Comparison of ENCODE assay signal across 1 cellular context in genomic region chr15:89322822-89323221, GRCh38.
TF ChIP-seq lines count a peak whose summit lies in the region.

No MANE protein-coding gene starts in this region.

TF ChIP-seq in GM23338, 12 proteins besides CTCF, POLR2A, EP300 and RAD21 (continued from another document):
- no peak for TF ChIP-seq ZNF462 (CRISPR knock-in tag; IDR thresholded peaks at IDR 0.05)
- TF ChIP-seq CREB1 (CRISPR knock-in tag; IDR thresholded peaks at IDR 0.05; ENCODE audit: low read depth) = no peak
- TF ChIP-seq REST (IDR thresholded peaks at IDR 0.05; ENCODE audit: unreplicated experiment) = no peak
- no peak for TF ChIP-seq JUNB (IDR thresholded peaks at IDR 0.05; ENCODE audit: unreplicated experiment)
- no peak for TF ChIP-seq ZNF114 (CRISPR knock-in tag; IDR thresholded peaks at IDR 0.05)
